1 cellular context compared by ENCODE assay signal in the genomic region with DNA sequence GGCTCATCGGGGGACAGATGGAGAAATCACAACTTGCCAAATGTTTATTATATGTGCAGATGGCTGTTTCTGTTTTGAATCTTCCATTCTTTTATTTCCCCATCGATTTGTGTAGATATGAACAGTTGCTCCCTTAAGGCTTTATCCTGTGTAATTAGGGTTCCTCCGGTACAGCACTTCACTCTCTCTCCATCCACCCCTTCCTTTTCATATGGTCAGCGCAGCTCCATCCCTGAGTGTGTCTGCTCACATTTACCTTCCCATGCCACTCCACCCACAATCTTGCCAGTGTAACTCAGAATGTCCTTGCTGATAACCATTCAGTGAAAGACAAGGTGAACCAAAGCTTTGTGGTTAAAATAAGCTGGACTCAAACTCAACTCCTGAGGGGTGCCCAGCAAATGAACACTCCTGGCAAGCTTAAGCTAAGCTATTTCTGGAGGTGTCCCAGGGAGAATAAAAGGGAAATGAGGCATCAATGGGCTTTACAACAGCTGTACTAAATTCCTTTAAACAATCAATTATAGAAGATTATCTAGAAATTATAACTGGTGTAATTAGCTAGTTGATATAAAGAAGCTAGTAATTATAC.
TF ChIP-seq lines count a peak whose summit lies in the region.

No MANE protein-coding gene starts in this region.

TF ChIP-seq in HepG2, 621 proteins besides CTCF, POLR2A, EP300 and RAD21 (continued from another document):
- peak; percentile 78 for TF ChIP-seq RBM22 (optimal IDR thresholded peaks at IDR 0.05; ENCODE audit: low read length)
